ENCODE assay signal across 27 cellular contexts in the genomic region with DNA sequence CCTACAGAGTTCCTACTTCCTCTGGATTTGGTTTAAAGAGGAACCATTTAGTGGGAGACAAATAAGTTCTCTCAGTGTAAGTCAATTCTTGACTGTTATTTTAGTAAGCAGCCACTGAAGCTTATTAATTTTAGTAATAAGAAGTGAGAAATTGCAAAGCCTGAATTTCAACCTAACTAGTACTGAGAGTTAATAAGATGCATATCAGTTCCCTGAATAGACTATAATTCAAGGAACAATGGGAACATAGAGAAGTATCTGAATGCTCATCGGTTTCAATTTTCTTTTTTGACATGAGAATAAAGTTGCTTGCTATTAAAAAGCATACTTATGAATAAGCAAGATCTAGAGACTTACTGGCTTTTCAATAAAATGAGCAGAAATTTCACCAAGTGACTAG.
"Had no signal": no experiment of that assay in that cellular context is flagged by ENCODE, and none has a peak within 500 bp of the region (broad histone marks: within the 10 kb centered on the region; RNA-seq: fewer than 3 reads in every experiment).

No MANE protein-coding gene starts in this region.

- DNase-seq: activated CD4-positive, alpha-beta T cell treated with anti-CD3 and anti-CD28 coated beads for 48 hours; activated CD4-positive, alpha-beta T cell treated with anti-CD3 and anti-CD28 coated beads, Interleukin-2, amount 50 U/mL, for 1 hour; activated CD4-positive, alpha-beta T cell treated with anti-CD3 and anti-CD28 coated beads, Interleukin-2, amount 50 U/mL, for 48 hours; activated CD4-positive, CD25-positive, alpha-beta regulatory T cell; activated CD4-positive, CD25-positive, alpha-beta regulatory T cell treated with anti-CD3 and anti-CD28 coated beads, Interleukin-2, amount 50 U/mL, for 72 hours; activated CD8-positive, alpha-beta memory T cell treated with anti-CD3 and anti-CD28 coated beads for 24 hours; activated CD8-positive, alpha-beta T cell treated with anti-CD3 and anti-CD28 coated beads for 36 hours; activated gamma-delta T cell; activated naive CD4-positive, alpha-beta T cell; activated naive CD4-positive, alpha-beta T cell treated with anti-CD3 and anti-CD28 coated beads, Interleukin-2, amount 10 ng/mL, durations not matched to agents 7 days and 5 days; activated naive CD8-positive, alpha-beta T cell treated with anti-CD3 and anti-CD28 coated beads, Interleukin-2, amount 10 ng/mL, durations not matched to agents 7 days and 5 days; activated T-cell treated with anti-CD3 and anti-CD28 coated beads, Interleukin-2, amount 50 U/mL, for 4 hours; central memory CD4-positive, alpha-beta T cell; cerebellar nuclear complex; colonic mucosa; effector memory CD4-positive, alpha-beta T cell; endodermal cell; foreskin fibroblast; head of caudate nucleus; T-helper 2 cell had no signal

- ATAC-seq: activated CD8-positive, alpha-beta T cell treated with anti-CD3 and anti-CD28 coated beads for 36 hours; esophagus mucosa had no signal

- H3K27ac Mint-ChIP-seq: activated CD8-positive, alpha-beta T cell treated with anti-CD3 and anti-CD28 coated beads for 36 hours; activated naive CD4-positive, alpha-beta T cell treated with anti-CD3 and anti-CD28 coated beads, Interleukin-2, amount 10 ng/mL, durations not matched to agents 7 days and 5 days; activated naive CD4-positive, alpha-beta T cell treated with anti-CD3 and anti-CD28 coated beads, Interleukin-2, amount 50 U/mL, for 72 hours; activated naive CD8-positive, alpha-beta T cell treated with anti-CD3 and anti-CD28 coated beads, Interleukin-2, amount 10 ng/mL, durations not matched to agents 7 days and 5 days; activated T-helper 1 cell treated with anti-CD3 and anti-CD28 coated beads, Interleukin-12 subunit alpha, Interleukin-12 subunit beta, Interleukin-2, Interleukin-4 antibody, amounts not matched to agents 30 ng/mL and 10 ng/mL and 1 ng/mL, durations not matched to agents 14 hours and 24 hours and 36 hours; brain; endodermal cell had no signal

- H3K9me3 ChIP-seq: colonic mucosa had no signal

- H3K36me3 Mint-ChIP-seq: activated naive CD8-positive, alpha-beta T cell treated with anti-CD3 and anti-CD28 coated beads, Interleukin-2, amount 10 ng/mL, durations not matched to agents 7 days and 5 days; brain had no signal

- H3K4me3 ChIP-seq: ascending aorta, breast epithelium, cardiac muscle cell, colonic mucosa had no signal

- H3K27ac ChIP-seq: ascending aorta, breast epithelium, cardiac muscle cell, colonic mucosa had no signal

- H3K4me1 Mint-ChIP-seq: activated naive CD4-positive, alpha-beta T cell treated with anti-CD3 and anti-CD28 coated beads, Interleukin-2, amount 10 ng/mL, durations not matched to agents 7 days and 5 days; activated naive CD8-positive, alpha-beta T cell treated with anti-CD3 and anti-CD28 coated beads, Interleukin-2, amount 10 ng/mL, durations not matched to agents 7 days and 5 days; brain; endodermal cell had no signal

- H3K27me3 ChIP-seq: ascending aorta, breast epithelium, colonic mucosa had no signal

- H3K4me3 Mint-ChIP-seq: activated CD8-positive, alpha-beta T cell treated with anti-CD3 and anti-CD28 coated beads for 36 hours; activated naive CD4-positive, alpha-beta T cell treated with anti-CD3 and anti-CD28 coated beads, Interleukin-2, amount 10 ng/mL, durations not matched to agents 7 days and 5 days; activated naive CD8-positive, alpha-beta T cell treated with anti-CD3 and anti-CD28 coated beads, Interleukin-2, amount 10 ng/mL, durations not matched to agents 7 days and 5 days; activated T-cell treated with anti-CD3 and anti-CD28 coated beads, Interleukin-2, amount 50 U/mL, for 4 hours; activated T-helper 1 cell treated with anti-CD3 and anti-CD28 coated beads, Interleukin-12 subunit alpha, Interleukin-12 subunit beta, Interleukin-2, Interleukin-4 antibody, amounts not matched to agents 30 ng/mL and 10 ng/mL and 1 ng/mL, durations not matched to agents 14 hours and 24 hours and 36 hours; brain; endodermal cell had no signal

- H3K4me1 ChIP-seq: ascending aorta, breast epithelium, colonic mucosa had no signal

- H3K36me3 ChIP-seq: ascending aorta, breast epithelium, cardiac muscle cell, colonic mucosa had no signal
